ENCODE assay signal across 16 cellular contexts in genomic region chr7:69078997-69079769, GRCh38.
A peak's percentile ranks its signal among the peaks of the same experiment; 100 is the strongest.
DNase-seq lines count a peak whose midpoint lies in the region; ATAC-seq and TF ChIP-seq lines count a peak whose summit lies in the region.
"Had no signal": no experiment of that assay in that cellular context is flagged by ENCODE, and none has a peak within 500 bp of the region (broad histone marks: within the 10 kb centered on the region; RNA-seq: fewer than 3 reads in every experiment).

No MANE protein-coding gene starts in this region.

- no peaks in the 10 kb centered on the region for H3K27me3 ChIP-seq in prostate gland (replicated peaks; ENCODE audit: insufficient read depth)

- 45% methylated on average over 9 of the region's 9 CpGs for WGBS in prostate gland

- no peaks in the 10 kb centered on the region for H3K4me1 ChIP-seq in prostate gland (replicated peaks)

- DNase-seq in G401 (ENCODE audit: low spot score) = peak; percentile 53
- DNase-seq in anterior cingulate cortex (lab: John Stamatoyannopoulos, UW) = peak in 47 of 58 donors; percentile 0 to 76 (median 18)
- DNase-seq in left ventricle myocardium superior = no peak
- peak; percentile 14 for DNase-seq in prostate gland (ENCODE audit: low spot score)
- DNase-seq in NK-92 treated with Interleukin-12 subunit alpha and Interleukin-12 subunit beta, amount 100 ng/mL, for 24 hours (lab: John Stamatoyannopoulos, UW) = no peak
- no peak for DNase-seq in natural killer cell
- DNase-seq in activated CD8-positive, alpha-beta memory T cell treated with anti-CD3 and anti-CD28 coated beads, Interleukin-2, amount 50 U/mL, for 48 hours = no peak
- DNase-seq in HUDEP-2 (lab: John Stamatoyannopoulos, UW; ENCODE audit: unreplicated experiment in 76 of 76) = no peak
- DNase-seq: activated naive CD4-positive, alpha-beta T cell; cerebellar nuclear complex; DMS53; NCI-H1694; NCI-H748 treated with DMSO at 0.1 percent for 48 hours; stimulated activated CD8-positive, alpha-beta memory T cell treated with anti-CD3 and anti-CD28 coated beads, Interleukin-4, amount 100 ng/mL, for 48 hours had no signal

- ATAC-seq in left ventricle myocardium superior (peak; percentile 79), natural killer cell (no peak)

- H3K4me3 ChIP-seq in prostate gland = no peak overlapping the region

- no peaks in the 10 kb centered on the region for H3K9me3 ChIP-seq in prostate gland

- intact Hi-C loops in left ventricle myocardium superior (cut with micrococcal nuclease) (no loop called here), prostate gland (cut with DNase I) (no loop called here), natural killer cell (cut with micrococcal nuclease) (no loop called here)

- peaks cover 2 to 6% of the 10 kb centered on the region in 2 donors for H3K9me3 Mint-ChIP-seq in natural killer cell

- H3K27ac ChIP-seq in prostate gland = no peak overlapping the region
- H3K27ac ChIP-seq: KMS-11 had no signal

- no peaks in the 10 kb centered on the region for H3K36me3 ChIP-seq in prostate gland

- no peak overlapping the region for H3K4me3 Mint-ChIP-seq in natural killer cell

- in situ Hi-C loops in G401 (cut with HindIII; ENCODE audit: low sequenced_read_pairs) = no loop called here

- no peaks in the 10 kb centered on the region for H3K27me3 Mint-ChIP-seq in natural killer cell (ENCODE audit: low read depth in 2 of 2)
- H3K27me3 Mint-ChIP-seq: progenitor cell of endocrine pancreas had no signal

- H3K36me3 Mint-ChIP-seq in natural killer cell = no peaks in the 10 kb centered on the region

- no peaks in the 10 kb centered on the region for H3K4me1 Mint-ChIP-seq in natural killer cell

- no peak for TF ChIP-seq POLR2A in prostate gland (IDR thresholded peaks at IDR 0.05)

- H3K27ac Mint-ChIP-seq in natural killer cell = no peak overlapping the region
- H3K27ac Mint-ChIP-seq: progenitor cell of endocrine pancreas had no signal

- TF ChIP-seq CTCF in prostate gland (IDR thresholded peaks at IDR 0.05) (no peak), natural killer cell (IDR thresholded peaks at IDR 0.05) (no peak)

Comparison
In these comparisons a context has a peak if more than half of its experiments do, and no peak if none do; other contexts are left out.
1. DNase-seq: peak in G401 (single experiment), anterior cingulate cortex (47 of 58) and prostate gland (single experiment); none in left ventricle myocardium superior (single experiment), NK-92 treated with Interleukin-12 subunit alpha and Interleukin-12 subunit beta, amount 100 ng/mL, for 24 hours (single experiment), natural killer cell (single experiment), activated CD8-positive, alpha-beta memory T cell treated with anti-CD3 and anti-CD28 coated beads, Interleukin-2, amount 50 U/mL, for 48 hours (single experiment) and HUDEP-2 (0 of 76).